Comparison of ENCODE assay signal across 9 cellular contexts in genomic region chr4:64388252-64388651, GRCh38. TPM values are rescaled to one million over a fixed set of nuclear protein-coding genes. Genes with fewer than 3 reads are reported as not detected.
"Had no signal": no experiment of that assay in that cellular context is flagged by ENCODE, and none has a peak within 500 bp of the region (broad histone marks: within the 10 kb centered on the region; RNA-seq: fewer than 3 reads in every experiment).

No MANE protein-coding gene starts in this region.

- ATAC-seq: K562 had no signal

- H3K27ac ChIP-seq: HL-60 had no signal

- FAIRE-seq: HTR-8/SVneo, K562 had no signal

- H3K4me3 ChIP-seq: K562 had no signal

- DNase-seq: IMR-90, KBM-7, KG1 had no signal

RNA-seq across cellular contexts. Expression of gene TECRL, which starts 21.0 kb away (rescaled TPM):
- total RNA-seq: HT-29, HT1080, IMR-90, K562 had no signal
- polyA plus RNA-seq: IgD-negative memory B cell, IMR-90, K562 had no signal
